In genomic region chr4:1504786-1505500, GRCh38 we compare ENCODE assay signal across 26 cellular contexts.
DNase-seq lines count a peak whose midpoint lies in the region; ATAC-seq, FAIRE-seq and TF ChIP-seq lines count a peak whose summit lies in the region.
"Had no signal": no experiment of that assay in that cellular context is flagged by ENCODE, and none has a peak within 500 bp of the region (broad histone marks: within the 10 kb centered on the region; RNA-seq: fewer than 3 reads in every experiment).

No MANE protein-coding gene starts in this region.

- no peaks in the 10 kb centered on the region for H3K9me3 ChIP-seq in K562 (replicated peaks; ENCODE audit: control insufficient read depth, insufficient read depth, low read depth, low read length)
- H3K9me3 ChIP-seq in upper lobe of right lung: no peaks in the 10 kb centered on the region
- H3K9me3 ChIP-seq: Peyer's patch, sigmoid colon had no signal

- in situ Hi-C loops in K562 (cut with MboI): no loop called here

- intact Hi-C loops in cardiac septum (cut with DNase I) (no loop called here), Right ventricle myocardium inferior (cut with DNase I) (no loop called here), K562 (cut with micrococcal nuclease) (no loop called here), upper lobe of right lung (cut with DNase I) (no loop called here)

- no peaks in the 10 kb centered on the region for H3K79me2 ChIP-seq in K562 (ENCODE audit: control insufficient read depth, insufficient read depth, low read length)
- H3K79me2 ChIP-seq: parathyroid adenoma had no signal

- peaks cover 0 to 43% of the 10 kb centered on the region in 2 experiments; a peak in 2 of 5 replicates for H3K4me1 ChIP-seq in K562 (replicated peaks in 1 of 2; ENCODE audit: control insufficient read depth in 2 of 2, insufficient read depth in 2 of 2, low read length in 2 of 2)
- H3K4me1 ChIP-seq in upper lobe of right lung: no peaks in the 10 kb centered on the region
- H3K4me1 ChIP-seq: parathyroid adenoma, Peyer's patch, sigmoid colon, tibial nerve had no signal

- no peak for TF ChIP-seq RAD21 in K562 (CRISPR knock-in tag; conservative IDR thresholded peaks at IDR 0.05 in 1 of 2, IDR thresholded peaks at IDR 0.05 in 1 of 2)

- H3K9me1 ChIP-seq in K562 (ENCODE audit: control insufficient read depth, insufficient read depth, low read length): no peaks in the 10 kb centered on the region

- TF ChIP-seq EP300 in K562 (IDR thresholded peaks at IDR 0.05; ENCODE audit: low read length): no peak

- CTCF ChIA-PET in K562 (lab: Yijun Ruan, JAX; ENCODE audit: low intra/inter-chr PET ratio): no interaction called here

- no peak overlapping the region for H3K4me2 ChIP-seq in K562 (ENCODE audit: insufficient read depth, low read length)

- no peak overlapping the region for H3K4me3 Mint-ChIP-seq in mesothelial cell of epicardium
- H3K4me3 Mint-ChIP-seq: naive thymus-derived CD4-positive, alpha-beta T cell; stimulated activated naive CD8-positive, alpha-beta T cell treated with anti-CD3 and anti-CD28 coated beads, Interleukin-15, Interleukin-2, amounts not matched to agents 100 ng/mL and 50 ng/mL, for 24 hours had no signal

- BruUV-seq in K562 (replicated peaks; lab: Mats Ljungman, UMichigan): no TSS peak

- no peak overlapping the region for H3K9ac ChIP-seq in K562 (ENCODE audit: insufficient read depth in 1 of 2, low read depth in 2 of 2, low read length in 2 of 2)
- H3K9ac ChIP-seq: parathyroid adenoma had no signal

- no peak for TF ChIP-seq CTCF in K562 (IDR thresholded peaks at IDR 0.05 in 2 of 3, conservative IDR thresholded peaks at IDR 0.05 in 1 of 3; ENCODE audit: insufficient read depth in 2 of 3, low read depth in 1 of 3, low read length in 3 of 3)
- no peak for TF ChIP-seq CTCF in mesothelial cell of epicardium (IDR thresholded peaks at IDR 0.05; ENCODE audit: unreplicated experiment)
- TF ChIP-seq CTCF in upper lobe of right lung (IDR thresholded peaks at IDR 0.05): no peak

- H3K4me3 ChIP-seq in K562 (no peak overlapping the region), upper lobe of right lung (no peak overlapping the region)
- H3K4me3 ChIP-seq: cardiac muscle cell, Peyer's patch, sigmoid colon, tibial nerve had no signal

- H3K27me3 ChIP-seq in K562 (ENCODE audit: control insufficient read depth in 2 of 2, insufficient read depth in 2 of 2, low read length in 2 of 2) (peaks cover 0 to 51% of the 10 kb centered on the region in 2 experiments; a peak in 3 of 5 replicates), upper lobe of right lung (peaks cover 9% of the 10 kb centered on the region)
- H3K27me3 ChIP-seq: Peyer's patch had no signal

- peaks cover 31% of the 10 kb centered on the region for H3K27me3 Mint-ChIP-seq in mesothelial cell of epicardium (ENCODE audit: low read depth)
- H3K27me3 Mint-ChIP-seq: stimulated activated naive CD8-positive, alpha-beta T cell treated with anti-CD3 and anti-CD28 coated beads, Interleukin-15, Interleukin-2, amounts not matched to agents 100 ng/mL and 50 ng/mL, for 24 hours had no signal

- H4K20me1 ChIP-seq in K562 (replicated peaks; ENCODE audit: control insufficient read depth, insufficient read depth, low read length): no peaks in the 10 kb centered on the region

- H3K27ac Mint-ChIP-seq in mesothelial cell of epicardium: no peak overlapping the region
- H3K27ac Mint-ChIP-seq: naive thymus-derived CD4-positive, alpha-beta T cell; stimulated activated naive CD8-positive, alpha-beta T cell treated with anti-CD3 and anti-CD28 coated beads, Interleukin-15, Interleukin-2, amounts not matched to agents 100 ng/mL and 50 ng/mL, for 24 hours had no signal

- POLR2A ChIA-PET in K562 (lab: Yijun Ruan, JAX): interaction anchor here (0.6 kb wide), 1 partner anchor 83 kb away, joined by 3 read pairs; no protein-coding TSS in a partner anchor

- H3K36me3 Mint-ChIP-seq in mesothelial cell of epicardium: no peaks in the 10 kb centered on the region
- H3K36me3 Mint-ChIP-seq: naive thymus-derived CD4-positive, alpha-beta T cell had no signal

- ATAC-seq in Right ventricle myocardium inferior (no peak), K562 (peak; percentile 35; the same call in 1 of the 3 replicates), upper lobe of right lung (no peak)
- ATAC-seq: naive thymus-derived CD4-positive, alpha-beta T cell had no signal

- H3K36me3 ChIP-seq in K562 (ENCODE audit: control insufficient read depth, insufficient read depth, low read length) (no peaks in the 10 kb centered on the region), upper lobe of right lung (no peaks in the 10 kb centered on the region)
- H3K36me3 ChIP-seq: cardiac muscle cell, Peyer's patch, sigmoid colon, tibial nerve had no signal

- peak; percentile 46 for FAIRE-seq in K562 (lab: Jason Lieb, UNC)
- FAIRE-seq in GM12892 (lab: Jason Lieb, UNC): no peak
- FAIRE-seq: endothelial cell of umbilical vein had no signal

- no peak overlapping the region for H2AFZ ChIP-seq in K562 (ENCODE audit: low read depth, low read length)
- H2AFZ ChIP-seq: parathyroid adenoma had no signal

- no peak for TF ChIP-seq POLR2A in K562 (conservative IDR thresholded peaks at IDR 0.05)
- no peak for TF ChIP-seq POLR2A in GM12892 (IDR thresholded peaks at IDR 0.05; ENCODE audit: low read depth, low read length)

- H3K27ac ChIP-seq in K562 (ENCODE audit: extremely low read depth, low read depth, low read length) (no peak overlapping the region), upper lobe of right lung (no peak overlapping the region)
- H3K27ac ChIP-seq: cardiac muscle cell, parathyroid adenoma, Peyer's patch, sigmoid colon, tibial nerve had no signal

- no peaks in the 10 kb centered on the region for H3K9me3 Mint-ChIP-seq in mesothelial cell of epicardium
- H3K9me3 Mint-ChIP-seq: naive thymus-derived CD4-positive, alpha-beta T cell; stimulated activated naive CD8-positive, alpha-beta T cell treated with anti-CD3 and anti-CD28 coated beads, Interleukin-15, Interleukin-2, amounts not matched to agents 100 ng/mL and 50 ng/mL, for 24 hours had no signal

- H3K4me1 Mint-ChIP-seq in mesothelial cell of epicardium: no peaks in the 10 kb centered on the region

- peak; percentile 39 for DNase-seq in cardiac septum (ENCODE audit: low spot score)
- DNase-seq in Right ventricle myocardium inferior (ENCODE audit: missing footprints): no peak
- DNase-seq in K562 (ENCODE audit: extremely low read depth in 1 of 4, low spot score in 3 of 4): no peak
- DNase-seq in mesothelial cell of epicardium (ENCODE audit: low spot score in 2 of 2, unreplicated experiment in 2 of 2): peak; percentile 7 to 34
- DNase-seq in upper lobe of right lung: peak; percentile 54
- no peak for DNase-seq in NCI-H2107 treated with DMSO at 0.1 percent for 48 hours (lab: John Stamatoyannopoulos, UW; ENCODE audit: unreplicated experiment)
- DNase-seq in retina: no peak
- DNase-seq in GM12892 (ENCODE audit: insufficient read length): no peak
- DNase-seq: activated CD4-positive, alpha-beta T cell treated with anti-CD3 and anti-CD28 coated beads for 48 hours; activated naive CD4-positive, alpha-beta T cell treated with anti-CD3 and anti-CD28 coated beads, Interleukin-2, amount 50 U/mL, for 16 hours; DMS79; GF-D8; KG1; kidney glomerular epithelial cell; MV-4-11; NCI-H1694; NCI-H526 treated with DMSO at 0.1 percent for 48 hours; T-helper 2 cell had no signal

- WGBS in K562 (ENCODE audit: insufficient coverage, low coverage, missing lambda C conversion rate): 2% methylated on average over 11 of the region's 12 CpGs

TF ChIP-seq in K562, 482 proteins besides CTCF, POLR2A, EP300 and RAD21:
- TF ChIP-seq MEIS2 (IDR thresholded peaks at IDR 0.05; ENCODE audit: partially characterized antibody) (peak; percentile 26), CEBPG (CRISPR knock-in tag; IDR thresholded peaks at IDR 0.05) (no peak), CEBPG (tag; conservative IDR thresholded peaks at IDR 0.05 in 1 of 2, IDR thresholded peaks at IDR 0.05 in 1 of 2) (no peak), ZBTB33 (CRISPR knock-in tag; IDR thresholded peaks at IDR 0.05) (no peak), ZNF740 (CRISPR knock-in tag; IDR thresholded peaks at IDR 0.05) (no peak), ZNF740 (tag; IDR thresholded peaks at IDR 0.05) (no peak), RUNX1 (IDR thresholded peaks at IDR 0.05; ENCODE audit: low read depth) (no peak)
- TF ChIP-seq, protein P1, sequence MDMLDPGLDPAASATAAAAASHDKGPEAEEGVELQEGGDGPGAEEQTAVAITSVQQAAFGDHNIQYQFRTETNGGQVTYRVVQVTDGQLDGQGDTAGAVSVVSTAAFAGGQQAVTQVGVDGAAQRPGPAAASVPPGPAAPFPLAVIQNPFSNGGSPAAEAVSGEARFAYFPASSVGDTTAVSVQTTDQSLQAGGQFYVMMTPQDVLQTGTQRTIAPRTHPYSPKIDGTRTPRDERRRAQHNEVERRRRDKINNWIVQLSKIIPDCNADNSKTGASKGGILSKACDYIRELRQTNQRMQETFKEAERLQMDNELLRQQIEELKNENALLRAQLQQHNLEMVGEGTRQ (CRISPR knock-in tag; IDR thresholded peaks at IDR 0.05): no peak

Comparison
In these comparisons a context has a peak if more than half of its experiments do, and no peak if none do; other contexts are left out.
1. DNase-seq: peak in cardiac septum (single experiment), mesothelial cell of epicardium (2 of 2) and upper lobe of right lung (single experiment); none in Right ventricle myocardium inferior (single experiment), K562 (0 of 4), NCI-H2107 treated with DMSO at 0.1 percent for 48 hours (single experiment), retina (single experiment) and GM12892 (single experiment).